Comparison of ENCODE assay signal across 8 cellular contexts in genomic region chr7:20777377-20778062, GRCh38. TPM values are rescaled to one million over a fixed set of nuclear protein-coding genes. Genes with fewer than 3 reads are reported as not detected.
DNase-seq lines count a peak whose midpoint lies in the region; ATAC-seq and TF ChIP-seq lines count a peak whose summit lies in the region.

No MANE protein-coding gene starts in this region.

- H3K36me3 ChIP-seq in mammary epithelial cell (ENCODE audit: insufficient read depth, low read length): no peaks in the 10 kb centered on the region

- intact Hi-C loops in activated CD4-positive, alpha-beta T cell treated with anti-CD3 and anti-CD28 coated beads for 36 hours (cut with DNase I, micrococcal nuclease): loop anchor here (1.0 to 5.0 kb wide), 5 partner anchors 477 to 1305 kb away; partner anchors contain the start of gene DNAH11 (in 1 of the 2)
- intact Hi-C loops in mammary epithelial cell (cut with micrococcal nuclease): loop anchor here (1.0 to 10.0 kb wide), 6 partner anchors 57 to 1307 kb away; no protein-coding TSS in a partner anchor

- H3K27me3 Mint-ChIP-seq in activated CD4-positive, alpha-beta T cell treated with anti-CD3 and anti-CD28 coated beads for 36 hours: peaks cover 64% of the 10 kb centered on the region

- WGBS in mammary epithelial cell (ENCODE audit: low coverage, missing lambda C conversion rate): 29% methylated on average over 12 of the region's 30 CpGs

- no peaks in the 10 kb centered on the region for H3K9me3 Mint-ChIP-seq in activated CD4-positive, alpha-beta T cell treated with anti-CD3 and anti-CD28 coated beads for 36 hours (ENCODE audit: low read depth)

- ATAC-seq in activated CD4-positive, alpha-beta T cell treated with anti-CD3 and anti-CD28 coated beads for 36 hours: no peak
- peak; percentile 28 for ATAC-seq in HG03378 (IDR thresholded peaks at IDR 0.05; ENCODE audit: unreplicated experiment)
- ATAC-seq in omental fat pad (ENCODE audit: low FRiP score): peak; percentile 37

- peak overlapping the region; percentile 52 to 77 (median 55) for H3K4me3 ChIP-seq in mammary epithelial cell (replicated peaks in 1 of 3; ENCODE audit: insufficient read depth in 1 of 3, low read depth in 2 of 3, low read length in 3 of 3)

- H3K4me1 Mint-ChIP-seq in activated CD4-positive, alpha-beta T cell treated with anti-CD3 and anti-CD28 coated beads for 36 hours: peaks cover 17% of the 10 kb centered on the region

- CTCF ChIA-PET in activated CD4-positive, alpha-beta T cell treated with anti-CD3 and anti-CD28 coated beads for 36 hours (lab: Charles Lee): interaction anchor here (1.0 kb wide), 1 partner anchor 20 kb away, joined by 3 read pairs; no protein-coding TSS in a partner anchor
- CTCF ChIA-PET in mammary epithelial cell (lab: Charles Lee; ENCODE audit: low non-redundant PET): no interaction called here

- H3K4me3 Mint-ChIP-seq in activated CD4-positive, alpha-beta T cell treated with anti-CD3 and anti-CD28 coated beads for 36 hours: peak overlapping the region; percentile 39

- no peaks in the 10 kb centered on the region for H3K36me3 Mint-ChIP-seq in activated CD4-positive, alpha-beta T cell treated with anti-CD3 and anti-CD28 coated beads for 36 hours (ENCODE audit: low read depth)

- H3K27ac Mint-ChIP-seq in activated CD4-positive, alpha-beta T cell treated with anti-CD3 and anti-CD28 coated beads for 36 hours: no peak overlapping the region

- no peak for TF ChIP-seq CTCF in mammary epithelial cell (conservative IDR thresholded peaks at IDR 0.05 in 1 of 2, IDR thresholded peaks at IDR 0.05 in 1 of 2; ENCODE audit: extremely low read depth in 1 of 2, insufficient read depth in 1 of 2, low read depth in 1 of 2, low read length in 2 of 2)
- TF ChIP-seq CTCF in omental fat pad (IDR thresholded peaks at IDR 0.05): no peak

- H3K9me3 ChIP-seq in mammary epithelial cell (replicated peaks; ENCODE audit: insufficient read depth, low read length): no peaks in the 10 kb centered on the region

- no peak overlapping the region for H3K9ac ChIP-seq in mammary epithelial cell (ENCODE audit: insufficient read depth, low read length)

- dilution Hi-C loops in mammary epithelial cell (cut with HindIII; ENCODE audit: low sequenced_read_pairs): loop anchor here (25.0 kb wide), 1 partner anchor 735 kb away; no protein-coding TSS in a partner anchor

- DNase-seq in activated CD4-positive, alpha-beta T cell treated with anti-CD3 and anti-CD28 coated beads for 36 hours: peak; percentile 18
- DNase-seq in activated CD4-positive, alpha-beta T cell treated with anti-CD3 and anti-CD28 coated beads, Interleukin-2, amount 50 U/mL, for 1 hour: no peak
- DNase-seq in mammary epithelial cell: no peak
- DNase-seq in omental fat pad (ENCODE audit: low spot score): no peak
- no peak for DNase-seq in NCI-H1694 (lab: John Stamatoyannopoulos, UW)
- no peak for DNase-seq in NCI-H1092 (lab: John Stamatoyannopoulos, UW)
- DNase-seq in GM19238 (ENCODE audit: insufficient read length, low spot score): no peak

- H3K27ac ChIP-seq in mammary epithelial cell (ENCODE audit: insufficient read depth, low read depth, low read length): no peak overlapping the region

- BruUV-seq in mammary epithelial cell (replicated peaks; lab: Mats Ljungman, UMichigan): no TSS peak

- no peaks in the 10 kb centered on the region for H4K20me1 ChIP-seq in mammary epithelial cell (ENCODE audit: insufficient read depth, low read length)

- no peaks in the 10 kb centered on the region for H3K79me2 ChIP-seq in mammary epithelial cell (ENCODE audit: insufficient read depth, low read length)

- peaks cover 17% of the 10 kb centered on the region for H3K27me3 ChIP-seq in mammary epithelial cell (ENCODE audit: insufficient read depth, low read length)

- H3K4me2 ChIP-seq in mammary epithelial cell (ENCODE audit: insufficient read depth, low read depth, low read length): peak overlapping the region; percentile 75

- H2AFZ ChIP-seq in mammary epithelial cell (ENCODE audit: low read depth, low read length): peak overlapping the region; percentile 100

- in situ Hi-C loops in mammary epithelial cell (cut with MboI; ENCODE audit: low sequenced_read_pairs in 2 of 2): loop anchor here (10.0 to 25.0 kb wide), 5 partner anchors 210 to 987 kb away; no protein-coding TSS in a partner anchor

- POLR2A ChIA-PET in activated CD4-positive, alpha-beta T cell treated with anti-CD3 and anti-CD28 coated beads for 36 hours (lab: Charles Lee): no interaction called here

- peaks cover 4% of the 10 kb centered on the region for H3K4me1 ChIP-seq in mammary epithelial cell (ENCODE audit: insufficient read depth, low read length)

RNA-seq across cellular contexts. Expression of gene SP8, which starts 9.2 kb away (rescaled TPM):
- not detected for total RNA-seq in activated CD4-positive, alpha-beta T cell treated with anti-CD3 and anti-CD28 coated beads for 36 hours
- total RNA-seq in mammary epithelial cell (under 1 TPM in 1 of 2 donors, not detected in 1; 0.21 TPM), omental fat pad (not detected)
- polyA plus RNA-seq in mammary epithelial cell: 0.10 TPM
- not detected for polyA minus RNA-seq in mammary epithelial cell
